Comparison of ENCODE assay signal across 18 cellular contexts in the genomic region with DNA sequence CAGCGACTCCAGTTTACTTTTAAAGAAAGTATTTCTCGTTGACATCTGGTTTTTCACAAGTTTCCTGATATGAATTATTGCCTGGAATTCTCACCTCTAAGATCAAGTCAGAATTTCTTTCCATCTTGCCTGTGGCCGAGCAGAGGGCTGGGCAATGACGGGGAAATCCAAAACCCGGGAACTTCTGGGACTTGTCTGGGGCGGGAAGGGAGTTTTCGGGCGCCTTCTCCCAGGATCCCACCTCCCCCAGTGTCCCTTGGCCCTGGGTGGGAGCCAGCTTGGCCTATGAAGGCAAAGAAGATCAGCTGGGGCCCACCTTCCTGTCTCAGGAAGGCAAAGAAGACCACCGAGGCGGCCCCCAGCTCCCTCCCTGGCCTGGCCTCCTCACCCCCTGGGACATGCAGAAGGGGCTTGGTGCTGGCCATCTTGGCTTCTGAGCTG. TPM values are rescaled to one million over a fixed set of nuclear protein-coding genes. Genes with fewer than 3 reads are reported as not detected.
DNase-seq lines count a peak whose midpoint lies in the region; ATAC-seq and TF ChIP-seq lines count a peak whose summit lies in the region.
"Had no signal": no experiment of that assay in that cellular context is flagged by ENCODE, and none has a peak within 500 bp of the region (broad histone marks: within the 10 kb centered on the region; RNA-seq: fewer than 3 reads in every experiment).

No MANE protein-coding gene starts in this region.

- no peaks in the 10 kb centered on the region for H4K20me1 ChIP-seq in PC-3 (ENCODE audit: low read length)

- H3K4me1 Mint-ChIP-seq in chondrocyte (ENCODE audit: low read depth) (peaks cover 75% of the 10 kb centered on the region), mesothelial cell of epicardium (peaks cover 29% of the 10 kb centered on the region)
- H3K4me1 Mint-ChIP-seq: activated CD4-positive, alpha-beta T cell treated with anti-CD3 and anti-CD28 coated beads for 36 hours; CD4-positive, alpha-beta memory T cell; stimulated activated naive B cell treated with anti-CD40 and anti-IgM and Interleukin-4, amounts not matched to agents 10 μg/mL and 1 μg/mL and 100 μg/mL, for 72 hours had no signal

- H3K4me3 Mint-ChIP-seq in chondrocyte (ENCODE audit: unreplicated experiment) (peak overlapping the region; percentile 42), mesothelial cell of epicardium (no peak overlapping the region)
- H3K4me3 Mint-ChIP-seq: activated CD4-positive, alpha-beta T cell treated with anti-CD3 and anti-CD28 coated beads for 36 hours; activated T-cell treated with anti-CD3 and anti-CD28 coated beads, Interleukin-2, amount 50 U/mL, for 4 hours; CD4-positive, alpha-beta memory T cell; stimulated activated naive B cell treated with anti-CD40 and anti-IgM and Interleukin-4, amounts not matched to agents 10 μg/mL and 1 μg/mL and 100 μg/mL, for 72 hours had no signal

- H3K36me3 Mint-ChIP-seq in chondrocyte (ENCODE audit: low read depth) (no peaks in the 10 kb centered on the region), mesothelial cell of epicardium (no peaks in the 10 kb centered on the region)
- H3K36me3 Mint-ChIP-seq: CD4-positive, alpha-beta memory T cell; stimulated activated naive B cell treated with anti-CD40 and anti-IgM and Interleukin-4, amounts not matched to agents 10 μg/mL and 1 μg/mL and 100 μg/mL, for 72 hours had no signal

- H3K9me3 Mint-ChIP-seq in chondrocyte (ENCODE audit: low read depth) (no peaks in the 10 kb centered on the region), mesothelial cell of epicardium (no peaks in the 10 kb centered on the region)
- H3K9me3 Mint-ChIP-seq: activated T-cell treated with anti-CD3 and anti-CD28 coated beads, Interleukin-2, amount 50 U/mL, for 4 hours had no signal

- POLR2A ChIA-PET in PC-3 (lab: Charles Lee; ENCODE audit: unreplicated experiment), result no interaction called here

- CTCF ChIA-PET in PC-3 (lab: Charles Lee), result interaction anchor here (1.6 kb wide), 1 partner anchor 13 kb away, joined by 7 read pairs; no protein-coding TSS in a partner anchor

- no peaks in the 10 kb centered on the region for H3K36me3 ChIP-seq in PC-3 (ENCODE audit: low read depth, low read length)
- H3K36me3 ChIP-seq in thoracic aorta, result no peaks in the 10 kb centered on the region
- H3K36me3 ChIP-seq in MG63, result no peaks in the 10 kb centered on the region
- H3K36me3 ChIP-seq: pancreas had no signal

- DNase-seq in PC-3, result no peak
- no peak for DNase-seq in chondrocyte (ENCODE audit: low spot score)
- DNase-seq in mesothelial cell of epicardium (ENCODE audit: low spot score in 2 of 2, unreplicated experiment in 2 of 2), result no peak
- DNase-seq in thoracic aorta (ENCODE audit: low spot score), result no peak
- no peak for DNase-seq in GM19240 (ENCODE audit: insufficient read length, low spot score)
- DNase-seq in MG63, result no peak
- DNase-seq in SW 1271 (lab: John Stamatoyannopoulos, UW), result no peak
- DNase-seq: activated CD4-positive, alpha-beta T cell treated with anti-CD3 and anti-CD28 coated beads for 36 hours; activated T-cell treated with anti-CD3 and anti-CD28 coated beads, Interleukin-2, amount 50 U/mL, for 4 hours; CD4-positive, alpha-beta memory T cell; effector CD8-positive, alpha-beta T cell; GF-D8; NCI-H1092; NCI-H345; OCI-M1; stimulated activated naive B cell treated with anti-CD40 and anti-IgM and Interleukin-4, amounts not matched to agents 10 μg/mL and 1 μg/mL and 100 μg/mL, for 72 hours had no signal

- TF ChIP-seq CTCF in PC-3 (conservative IDR thresholded peaks at IDR 0.05; ENCODE audit: low read depth, low read length) (no peak), chondrocyte (IDR thresholded peaks at IDR 0.05) (no peak), mesothelial cell of epicardium (IDR thresholded peaks at IDR 0.05; ENCODE audit: unreplicated experiment) (no peak), thoracic aorta (IDR thresholded peaks at IDR 0.05) (no peak)

- BruUV-seq in PC-3 (replicated peaks; lab: Mats Ljungman, UMichigan), result no TSS peak

- H3K27me3 ChIP-seq in PC-3 (ENCODE audit: low read length) (no peaks in the 10 kb centered on the region), thoracic aorta (replicated peaks; ENCODE audit: insufficient read depth) (no peaks in the 10 kb centered on the region), MG63 (no peaks in the 10 kb centered on the region)
- H3K27me3 ChIP-seq: pancreas had no signal

- H3K27me3 Mint-ChIP-seq in chondrocyte (ENCODE audit: low read depth) (no peaks in the 10 kb centered on the region), mesothelial cell of epicardium (ENCODE audit: low read depth) (no peaks in the 10 kb centered on the region)

- H3K4me3 ChIP-seq in PC-3 (ENCODE audit: low read length) (no peak overlapping the region), thoracic aorta (peak overlapping the region; percentile 43), MG63 (no peak overlapping the region)
- H3K4me3 ChIP-seq: pancreas had no signal

- no peaks in the 10 kb centered on the region for H3K9me2 ChIP-seq in PC-3 (replicated peaks; ENCODE audit: low read length)

- H3F3A ChIP-seq in PC-3 (ENCODE audit: low read length, unreplicated experiment), result peaks cover 7% of the 10 kb centered on the region

- H3K27ac ChIP-seq in PC-3 (ENCODE audit: low read length), result peak overlapping the region; percentile 98
- peak overlapping the region; percentile 73 to 77 for H3K27ac ChIP-seq in thoracic aorta
- H3K27ac ChIP-seq: pancreas had no signal

- H3K27ac Mint-ChIP-seq in chondrocyte (ENCODE audit: unreplicated experiment), result peak overlapping the region; percentile 96
- peak overlapping the region; percentile 89 for H3K27ac Mint-ChIP-seq in mesothelial cell of epicardium
- H3K27ac Mint-ChIP-seq: activated CD4-positive, alpha-beta T cell treated with anti-CD3 and anti-CD28 coated beads for 36 hours; CD4-positive, alpha-beta memory T cell; stimulated activated naive B cell treated with anti-CD40 and anti-IgM and Interleukin-4, amounts not matched to agents 10 μg/mL and 1 μg/mL and 100 μg/mL, for 72 hours had no signal

- H3K79me2 ChIP-seq in PC-3 (ENCODE audit: low read length), result peaks cover 62% of the 10 kb centered on the region

- intact Hi-C loops in PC-3 (cut with micrococcal nuclease), result loop anchor here (5.0 kb wide), 1 partner anchor 54 kb away; no protein-coding TSS in a partner anchor

- peak overlapping the region; percentile 68 for H3K4me2 ChIP-seq in PC-3 (ENCODE audit: low read length)

- H3K4me1 ChIP-seq in PC-3 (ENCODE audit: insufficient read depth, low read length) (peaks cover 75% of the 10 kb centered on the region), thoracic aorta (ENCODE audit: control insufficient read depth in 1 of 2, low read depth in 2 of 2) (peaks cover 19 to 28% of the 10 kb centered on the region in 2 donors)
- H3K4me1 ChIP-seq: pancreas had no signal

- no peak overlapping the region for H2AFZ ChIP-seq in PC-3 (ENCODE audit: low read length)

- ATAC-seq in PC-3 (no peak), thoracic aorta (ENCODE audit: insufficient number of reproducible peaks, low FRiP score, low read depth) (no peak)
- ATAC-seq: activated CD4-positive, alpha-beta T cell treated with anti-CD3 and anti-CD28 coated beads for 36 hours; activated T-cell treated with anti-CD3 and anti-CD28 coated beads, Interleukin-2, amount 50 U/mL, for 4 hours; stimulated activated naive B cell treated with anti-CD40 and anti-IgM and Interleukin-4, amounts not matched to agents 10 μg/mL and 1 μg/mL and 100 μg/mL, for 72 hours had no signal

- H3K9me3 ChIP-seq in PC-3 (ENCODE audit: low read length) (no peaks in the 10 kb centered on the region), thoracic aorta (no peaks in the 10 kb centered on the region), MG63 (no peaks in the 10 kb centered on the region)
- H3K9me3 ChIP-seq: pancreas had no signal

- H3K9ac ChIP-seq in PC-3 (ENCODE audit: low read length), result peak overlapping the region; percentile 78

RNA-seq across cellular contexts. Expression of a gene that starts 15.5 kb away (rescaled TPM):
- total RNA-seq in PC-3 (2014; rRNA removed) (4.1 and 6.6 TPM in 2 replicates), chondrocyte (9.4 to 21.7 TPM (median 10.9 TPM) in 3 replicates), mesothelial cell of epicardium (6.8 to 7.1 TPM (median 7.1 TPM) in 3 replicates), thoracic aorta (under 1 TPM; 0.68 to 0.92 TPM)
- total RNA-seq in MG63 (2014; rRNA removed; shearing (Covaris generic); ENCODE audit: low replicate concordance), result 0.25 and 1.5 TPM in 2 replicates
- total RNA-seq: CD4-positive, alpha-beta memory T cell; T-helper 1 cell treated with Interleukin-12 subunit alpha and Interleukin-12 subunit beta and Interleukin-4 antibody, amounts not matched to agents 30 ng/mL and 1 ng/mL, for 36 hours had no signal
